Comparison of ENCODE assay signal across 2 cellular contexts in the genomic region with DNA sequence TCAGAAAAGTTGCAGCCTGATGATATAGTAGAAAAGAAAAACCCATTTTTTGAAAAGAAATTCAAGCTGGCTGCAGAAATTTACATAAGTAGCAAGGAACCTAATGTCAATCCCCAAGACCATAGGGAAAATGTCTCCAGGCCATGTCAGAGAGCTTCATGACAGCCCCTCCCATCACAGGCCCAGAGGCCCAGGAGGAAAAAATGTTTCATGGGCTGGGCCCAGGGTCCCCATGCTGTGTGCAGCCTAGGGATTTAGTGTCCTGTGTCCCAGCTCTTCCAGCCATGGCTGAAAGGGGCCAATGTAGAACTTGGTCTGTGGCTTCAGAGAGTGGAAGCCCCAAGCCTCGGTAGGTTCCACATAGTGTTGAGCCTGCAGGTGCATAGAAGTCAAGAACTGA.
TF ChIP-seq lines count a peak whose summit lies in the region.

No MANE protein-coding gene starts in this region.

TF ChIP-seq in GM23338, 12 proteins besides CTCF, POLR2A, EP300 and RAD21 (continues in another document):
- TF ChIP-seq CREB1 (CRISPR knock-in tag; IDR thresholded peaks at IDR 0.05; ENCODE audit: low read depth) (no peak), ZNF331 (CRISPR knock-in tag; IDR thresholded peaks at IDR 0.05; ENCODE audit: low read depth) (no peak), JUNB (IDR thresholded peaks at IDR 0.05; ENCODE audit: unreplicated experiment) (no peak), POLR2AphosphoS5 (IDR thresholded peaks at IDR 0.05; ENCODE audit: low read depth) (no peak), STAT1 (IDR thresholded peaks at IDR 0.05; ENCODE audit: unreplicated experiment) (no peak), EZH2 (IDR thresholded peaks at IDR 0.05; ENCODE audit: low read depth, unreplicated experiment) (no peak), ZNF114 (CRISPR knock-in tag; IDR thresholded peaks at IDR 0.05) (no peak)
- TF ChIP-seq, protein P1, sequence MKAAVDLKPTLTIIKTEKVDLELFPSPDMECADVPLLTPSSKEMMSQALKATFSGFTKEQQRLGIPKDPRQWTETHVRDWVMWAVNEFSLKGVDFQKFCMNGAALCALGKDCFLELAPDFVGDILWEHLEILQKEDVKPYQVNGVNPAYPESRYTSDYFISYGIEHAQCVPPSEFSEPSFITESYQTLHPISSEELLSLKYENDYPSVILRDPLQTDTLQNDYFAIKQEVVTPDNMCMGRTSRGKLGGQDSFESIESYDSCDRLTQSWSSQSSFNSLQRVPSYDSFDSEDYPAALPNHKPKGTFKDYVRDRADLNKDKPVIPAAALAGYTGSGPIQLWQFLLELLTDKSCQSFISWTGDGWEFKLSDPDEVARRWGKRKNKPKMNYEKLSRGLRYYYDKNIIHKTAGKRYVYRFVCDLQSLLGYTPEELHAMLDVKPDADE (IDR thresholded peaks at IDR 0.05) = no peak
- TF ChIP-seq, protein P2, sequence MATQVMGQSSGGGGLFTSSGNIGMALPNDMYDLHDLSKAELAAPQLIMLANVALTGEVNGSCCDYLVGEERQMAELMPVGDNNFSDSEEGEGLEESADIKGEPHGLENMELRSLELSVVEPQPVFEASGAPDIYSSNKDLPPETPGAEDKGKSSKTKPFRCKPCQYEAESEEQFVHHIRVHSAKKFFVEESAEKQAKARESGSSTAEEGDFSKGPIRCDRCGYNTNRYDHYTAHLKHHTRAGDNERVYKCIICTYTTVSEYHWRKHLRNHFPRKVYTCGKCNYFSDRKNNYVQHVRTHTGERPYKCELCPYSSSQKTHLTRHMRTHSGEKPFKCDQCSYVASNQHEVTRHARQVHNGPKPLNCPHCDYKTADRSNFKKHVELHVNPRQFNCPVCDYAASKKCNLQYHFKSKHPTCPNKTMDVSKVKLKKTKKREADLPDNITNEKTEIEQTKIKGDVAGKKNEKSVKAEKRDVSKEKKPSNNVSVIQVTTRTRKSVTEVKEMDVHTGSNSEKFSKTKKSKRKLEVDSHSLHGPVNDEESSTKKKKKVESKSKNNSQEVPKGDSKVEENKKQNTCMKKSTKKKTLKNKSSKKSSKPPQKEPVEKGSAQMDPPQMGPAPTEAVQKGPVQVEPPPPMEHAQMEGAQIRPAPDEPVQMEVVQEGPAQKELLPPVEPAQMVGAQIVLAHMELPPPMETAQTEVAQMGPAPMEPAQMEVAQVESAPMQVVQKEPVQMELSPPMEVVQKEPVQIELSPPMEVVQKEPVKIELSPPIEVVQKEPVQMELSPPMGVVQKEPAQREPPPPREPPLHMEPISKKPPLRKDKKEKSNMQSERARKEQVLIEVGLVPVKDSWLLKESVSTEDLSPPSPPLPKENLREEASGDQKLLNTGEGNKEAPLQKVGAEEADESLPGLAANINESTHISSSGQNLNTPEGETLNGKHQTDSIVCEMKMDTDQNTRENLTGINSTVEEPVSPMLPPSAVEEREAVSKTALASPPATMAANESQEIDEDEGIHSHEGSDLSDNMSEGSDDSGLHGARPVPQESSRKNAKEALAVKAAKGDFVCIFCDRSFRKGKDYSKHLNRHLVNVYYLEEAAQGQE (IDR thresholded peaks at IDR 0.05; ENCODE audit: unreplicated experiment) = no peak
- TF ChIP-seq, protein P3, sequence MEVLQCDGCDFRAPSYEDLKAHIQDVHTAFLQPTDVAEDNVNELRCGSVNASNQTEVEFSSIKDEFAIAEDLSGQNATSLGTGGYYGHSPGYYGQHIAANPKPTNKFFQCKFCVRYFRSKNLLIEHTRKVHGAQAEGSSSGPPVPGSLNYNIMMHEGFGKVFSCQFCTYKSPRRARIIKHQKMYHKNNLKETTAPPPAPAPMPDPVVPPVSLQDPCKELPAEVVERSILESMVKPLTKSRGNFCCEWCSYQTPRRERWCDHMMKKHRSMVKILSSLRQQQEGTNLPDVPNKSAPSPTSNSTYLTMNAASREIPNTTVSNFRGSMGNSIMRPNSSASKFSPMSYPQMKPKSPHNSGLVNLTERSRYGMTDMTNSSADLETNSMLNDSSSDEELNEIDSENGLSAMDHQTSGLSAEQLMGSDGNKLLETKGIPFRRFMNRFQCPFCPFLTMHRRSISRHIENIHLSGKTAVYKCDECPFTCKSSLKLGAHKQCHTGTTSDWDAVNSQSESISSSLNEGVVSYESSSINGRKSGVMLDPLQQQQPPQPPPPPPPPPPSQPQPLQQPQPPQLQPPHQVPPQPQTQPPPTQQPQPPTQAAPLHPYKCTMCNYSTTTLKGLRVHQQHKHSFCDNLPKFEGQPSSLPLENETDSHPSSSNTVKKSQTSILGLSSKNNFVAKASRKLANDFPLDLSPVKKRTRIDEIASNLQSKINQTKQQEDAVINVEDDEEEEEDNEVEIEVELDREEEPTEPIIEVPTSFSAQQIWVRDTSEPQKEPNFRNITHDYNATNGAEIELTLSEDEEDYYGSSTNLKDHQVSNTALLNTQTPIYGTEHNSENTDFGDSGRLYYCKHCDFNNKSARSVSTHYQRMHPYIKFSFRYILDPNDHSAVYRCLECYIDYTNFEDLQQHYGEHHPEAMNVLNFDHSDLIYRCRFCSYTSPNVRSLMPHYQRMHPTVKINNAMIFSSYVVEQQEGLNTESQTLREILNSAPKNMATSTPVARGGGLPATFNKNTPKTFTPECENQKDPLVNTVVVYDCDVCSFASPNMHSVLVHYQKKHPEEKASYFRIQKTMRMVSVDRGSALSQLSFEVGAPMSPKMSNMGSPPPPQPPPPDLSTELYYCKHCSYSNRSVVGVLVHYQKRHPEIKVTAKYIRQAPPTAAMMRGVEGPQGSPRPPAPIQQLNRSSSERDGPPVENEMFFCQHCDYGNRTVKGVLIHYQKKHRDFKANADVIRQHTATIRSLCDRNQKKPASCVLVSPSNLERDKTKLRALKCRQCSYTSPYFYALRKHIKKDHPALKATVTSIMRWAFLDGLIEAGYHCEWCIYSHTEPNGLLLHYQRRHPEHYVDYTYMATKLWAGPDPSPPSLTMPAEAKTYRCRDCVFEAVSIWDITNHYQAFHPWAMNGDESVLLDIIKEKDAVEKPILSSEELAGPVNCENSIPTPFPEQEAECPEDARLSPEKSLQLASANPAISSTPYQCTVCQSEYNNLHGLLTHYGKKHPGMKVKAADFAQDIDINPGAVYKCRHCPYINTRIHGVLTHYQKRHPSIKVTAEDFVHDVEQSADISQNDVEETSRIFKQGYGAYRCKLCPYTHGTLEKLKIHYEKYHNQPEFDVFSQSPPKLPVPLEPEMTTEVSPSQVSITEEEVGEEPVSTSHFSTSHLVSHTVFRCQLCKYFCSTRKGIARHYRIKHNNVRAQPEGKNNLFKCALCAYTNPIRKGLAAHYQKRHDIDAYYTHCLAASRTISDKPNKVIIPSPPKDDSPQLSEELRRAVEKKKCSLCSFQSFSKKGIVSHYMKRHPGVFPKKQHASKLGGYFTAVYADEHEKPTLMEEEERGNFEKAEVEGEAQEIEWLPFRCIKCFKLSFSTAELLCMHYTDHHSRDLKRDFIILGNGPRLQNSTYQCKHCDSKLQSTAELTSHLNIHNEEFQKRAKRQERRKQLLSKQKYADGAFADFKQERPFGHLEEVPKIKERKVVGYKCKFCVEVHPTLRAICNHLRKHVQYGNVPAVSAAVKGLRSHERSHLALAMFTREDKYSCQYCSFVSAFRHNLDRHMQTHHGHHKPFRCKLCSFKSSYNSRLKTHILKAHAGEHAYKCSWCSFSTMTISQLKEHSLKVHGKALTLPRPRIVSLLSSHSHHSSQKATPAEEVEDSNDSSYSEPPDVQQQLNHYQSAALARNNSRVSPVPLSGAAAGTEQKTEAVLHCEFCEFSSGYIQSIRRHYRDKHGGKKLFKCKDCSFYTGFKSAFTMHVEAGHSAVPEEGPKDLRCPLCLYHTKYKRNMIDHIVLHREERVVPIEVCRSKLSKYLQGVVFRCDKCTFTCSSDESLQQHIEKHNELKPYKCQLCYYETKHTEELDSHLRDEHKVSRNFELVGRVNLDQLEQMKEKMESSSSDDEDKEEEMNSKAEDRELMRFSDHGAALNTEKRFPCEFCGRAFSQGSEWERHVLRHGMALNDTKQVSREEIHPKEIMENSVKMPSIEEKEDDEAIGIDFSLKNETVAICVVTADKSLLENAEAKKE (CRISPR knock-in tag; IDR thresholded peaks at IDR 0.05) = no peak

TF ChIP-seq in K562, 482 proteins besides CTCF, POLR2A, EP300 and RAD21 (continues in another document):
- TF ChIP-seq ZNF311 (CRISPR knock-in tag; IDR thresholded peaks at IDR 0.05) (no peak), ZNF354B (CRISPR knock-in tag; IDR thresholded peaks at IDR 0.05) (no peak), ZFP1 (CRISPR knock-in tag; IDR thresholded peaks at IDR 0.05) (no peak), ZNF175 (CRISPR knock-in tag; IDR thresholded peaks at IDR 0.05; ENCODE audit: low read depth) (no peak), MTF1 (CRISPR knock-in tag; IDR thresholded peaks at IDR 0.05; ENCODE audit: borderline replicate concordance) (no peak), NFXL1 (CRISPR knock-in tag; IDR thresholded peaks at IDR 0.05) (no peak), CBX5 (IDR thresholded peaks at IDR 0.05; ENCODE audit: borderline replicate concordance, low read depth) (peak; percentile 23; the same call in 1 of the 2 replicates), ZNF384 (IDR thresholded peaks at IDR 0.05; ENCODE audit: low read depth, low read length) (no peak)
- TF ChIP-seq, protein P4, sequence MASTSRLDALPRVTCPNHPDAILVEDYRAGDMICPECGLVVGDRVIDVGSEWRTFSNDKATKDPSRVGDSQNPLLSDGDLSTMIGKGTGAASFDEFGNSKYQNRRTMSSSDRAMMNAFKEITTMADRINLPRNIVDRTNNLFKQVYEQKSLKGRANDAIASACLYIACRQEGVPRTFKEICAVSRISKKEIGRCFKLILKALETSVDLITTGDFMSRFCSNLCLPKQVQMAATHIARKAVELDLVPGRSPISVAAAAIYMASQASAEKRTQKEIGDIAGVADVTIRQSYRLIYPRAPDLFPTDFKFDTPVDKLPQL (IDR thresholded peaks at IDR 0.05; ENCODE audit: extremely low read depth, insufficient read length) = no peak
- TF ChIP-seq, protein P5, sequence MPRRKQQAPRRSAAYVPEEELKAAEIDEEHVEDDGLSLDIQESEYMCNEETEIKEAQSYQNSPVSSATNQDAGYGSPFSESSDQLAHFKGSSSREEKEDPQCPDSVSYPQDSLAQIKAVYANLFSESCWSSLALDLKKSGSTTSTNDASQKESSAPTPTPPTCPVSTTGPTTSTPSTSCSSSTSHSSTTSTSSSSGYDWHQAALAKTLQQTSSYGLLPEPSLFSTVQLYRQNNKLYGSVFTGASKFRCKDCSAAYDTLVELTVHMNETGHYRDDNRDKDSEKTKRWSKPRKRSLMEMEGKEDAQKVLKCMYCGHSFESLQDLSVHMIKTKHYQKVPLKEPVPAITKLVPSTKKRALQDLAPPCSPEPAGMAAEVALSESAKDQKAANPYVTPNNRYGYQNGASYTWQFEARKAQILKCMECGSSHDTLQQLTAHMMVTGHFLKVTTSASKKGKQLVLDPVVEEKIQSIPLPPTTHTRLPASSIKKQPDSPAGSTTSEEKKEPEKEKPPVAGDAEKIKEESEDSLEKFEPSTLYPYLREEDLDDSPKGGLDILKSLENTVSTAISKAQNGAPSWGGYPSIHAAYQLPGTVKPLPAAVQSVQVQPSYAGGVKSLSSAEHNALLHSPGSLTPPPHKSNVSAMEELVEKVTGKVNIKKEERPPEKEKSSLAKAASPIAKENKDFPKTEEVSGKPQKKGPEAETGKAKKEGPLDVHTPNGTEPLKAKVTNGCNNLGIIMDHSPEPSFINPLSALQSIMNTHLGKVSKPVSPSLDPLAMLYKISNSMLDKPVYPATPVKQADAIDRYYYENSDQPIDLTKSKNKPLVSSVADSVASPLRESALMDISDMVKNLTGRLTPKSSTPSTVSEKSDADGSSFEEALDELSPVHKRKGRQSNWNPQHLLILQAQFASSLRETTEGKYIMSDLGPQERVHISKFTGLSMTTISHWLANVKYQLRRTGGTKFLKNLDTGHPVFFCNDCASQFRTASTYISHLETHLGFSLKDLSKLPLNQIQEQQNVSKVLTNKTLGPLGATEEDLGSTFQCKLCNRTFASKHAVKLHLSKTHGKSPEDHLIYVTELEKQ (CRISPR knock-in tag; IDR thresholded peaks at IDR 0.05) = no peak
- TF ChIP-seq, protein P6, sequence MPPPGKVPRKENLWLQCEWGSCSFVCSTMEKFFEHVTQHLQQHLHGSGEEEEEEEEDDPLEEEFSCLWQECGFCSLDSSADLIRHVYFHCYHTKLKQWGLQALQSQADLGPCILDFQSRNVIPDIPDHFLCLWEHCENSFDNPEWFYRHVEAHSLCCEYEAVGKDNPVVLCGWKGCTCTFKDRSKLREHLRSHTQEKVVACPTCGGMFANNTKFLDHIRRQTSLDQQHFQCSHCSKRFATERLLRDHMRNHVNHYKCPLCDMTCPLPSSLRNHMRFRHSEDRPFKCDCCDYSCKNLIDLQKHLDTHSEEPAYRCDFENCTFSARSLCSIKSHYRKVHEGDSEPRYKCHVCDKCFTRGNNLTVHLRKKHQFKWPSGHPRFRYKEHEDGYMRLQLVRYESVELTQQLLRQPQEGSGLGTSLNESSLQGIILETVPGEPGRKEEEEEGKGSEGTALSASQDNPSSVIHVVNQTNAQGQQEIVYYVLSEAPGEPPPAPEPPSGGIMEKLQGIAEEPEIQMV (tag; conservative IDR thresholded peaks at IDR 0.05; ENCODE audit: low read depth) = no peak
- TF ChIP-seq, protein P7, sequence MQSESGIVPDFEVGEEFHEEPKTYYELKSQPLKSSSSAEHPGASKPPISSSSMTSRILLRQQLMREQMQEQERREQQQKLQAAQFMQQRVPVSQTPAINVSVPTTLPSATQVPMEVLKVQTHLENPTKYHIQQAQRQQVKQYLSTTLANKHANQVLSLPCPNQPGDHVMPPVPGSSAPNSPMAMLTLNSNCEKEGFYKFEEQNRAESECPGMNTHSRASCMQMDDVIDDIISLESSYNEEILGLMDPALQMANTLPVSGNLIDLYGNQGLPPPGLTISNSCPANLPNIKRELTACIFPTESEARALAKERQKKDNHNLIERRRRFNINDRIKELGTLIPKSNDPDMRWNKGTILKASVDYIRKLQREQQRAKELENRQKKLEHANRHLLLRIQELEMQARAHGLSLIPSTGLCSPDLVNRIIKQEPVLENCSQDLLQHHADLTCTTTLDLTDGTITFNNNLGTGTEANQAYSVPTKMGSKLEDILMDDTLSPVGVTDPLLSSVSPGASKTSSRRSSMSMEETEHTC (IDR thresholded peaks at IDR 0.05) = no peak
- TF ChIP-seq, protein P8, sequence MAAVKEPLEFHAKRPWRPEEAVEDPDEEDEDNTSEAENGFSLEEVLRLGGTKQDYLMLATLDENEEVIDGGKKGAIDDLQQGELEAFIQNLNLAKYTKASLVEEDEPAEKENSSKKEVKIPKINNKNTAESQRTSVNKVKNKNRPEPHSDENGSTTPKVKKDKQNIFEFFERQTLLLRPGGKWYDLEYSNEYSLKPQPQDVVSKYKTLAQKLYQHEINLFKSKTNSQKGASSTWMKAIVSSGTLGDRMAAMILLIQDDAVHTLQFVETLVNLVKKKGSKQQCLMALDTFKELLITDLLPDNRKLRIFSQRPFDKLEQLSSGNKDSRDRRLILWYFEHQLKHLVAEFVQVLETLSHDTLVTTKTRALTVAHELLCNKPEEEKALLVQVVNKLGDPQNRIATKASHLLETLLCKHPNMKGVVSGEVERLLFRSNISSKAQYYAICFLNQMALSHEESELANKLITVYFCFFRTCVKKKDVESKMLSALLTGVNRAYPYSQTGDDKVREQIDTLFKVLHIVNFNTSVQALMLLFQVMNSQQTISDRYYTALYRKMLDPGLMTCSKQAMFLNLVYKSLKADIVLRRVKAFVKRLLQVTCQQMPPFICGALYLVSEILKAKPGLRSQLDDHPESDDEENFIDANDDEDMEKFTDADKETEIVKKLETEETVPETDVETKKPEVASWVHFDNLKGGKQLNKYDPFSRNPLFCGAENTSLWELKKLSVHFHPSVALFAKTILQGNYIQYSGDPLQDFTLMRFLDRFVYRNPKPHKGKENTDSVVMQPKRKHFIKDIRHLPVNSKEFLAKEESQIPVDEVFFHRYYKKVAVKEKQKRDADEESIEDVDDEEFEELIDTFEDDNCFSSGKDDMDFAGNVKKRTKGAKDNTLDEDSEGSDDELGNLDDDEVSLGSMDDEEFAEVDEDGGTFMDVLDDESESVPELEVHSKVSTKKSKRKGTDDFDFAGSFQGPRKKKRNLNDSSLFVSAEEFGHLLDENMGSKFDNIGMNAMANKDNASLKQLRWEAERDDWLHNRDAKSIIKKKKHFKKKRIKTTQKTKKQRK (IDR thresholded peaks at IDR 0.05; ENCODE audit: borderline replicate concordance, low read depth, low read length) = peak; percentile 22; the same call in 1 of the 2 replicates
